In the genomic region with DNA sequence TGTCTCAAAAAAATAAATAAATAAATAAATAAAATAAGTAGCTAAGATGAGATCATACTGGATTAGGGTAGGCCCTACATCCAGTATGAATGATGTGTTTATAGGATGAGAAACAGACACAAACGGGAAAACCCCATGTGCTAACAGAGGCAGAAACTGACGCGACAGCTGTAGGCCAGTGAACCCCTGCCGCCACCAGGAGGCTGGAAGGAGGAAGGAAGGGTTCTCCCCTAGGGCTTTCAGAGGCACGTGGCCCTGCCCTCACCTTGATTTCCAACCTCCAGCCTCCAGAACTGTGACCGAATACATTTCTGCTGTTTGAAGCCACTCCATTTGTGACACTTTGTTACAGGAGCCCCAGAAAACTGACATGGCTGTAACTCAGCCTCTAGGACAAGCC, we compare ENCODE assay signal across 8 cellular contexts. TPM values are rescaled to one million over a fixed set of nuclear protein-coding genes. Genes with fewer than 3 reads are reported as not detected.
DNase-seq lines count a peak whose midpoint lies in the region; ATAC-seq and TF ChIP-seq lines count a peak whose summit lies in the region.

No MANE protein-coding gene starts in this region.

- ATAC-seq in WTC11 = peak; percentile 76
- no peak for ATAC-seq in HG03095 (IDR thresholded peaks at IDR 0.05; ENCODE audit: unreplicated experiment)
- no peak for ATAC-seq in body of pancreas

- WGBS in adrenal gland, 4 donors = 41 to 66% (median 56%) methylated on average over 6 of the region's 6 CpGs
- 27 to 39% methylated on average over 6 of the region's 6 CpGs for WGBS in body of pancreas, 2 donors

- H3K27me3 ChIP-seq in H7 (ENCODE audit: control insufficient read depth, insufficient read depth, low read length) = no peaks in the 10 kb centered on the region; the same call in 1 of the 2 replicates
- H3K27me3 ChIP-seq in adrenal gland = peaks cover under 1% of the 10 kb centered on the region
- H3K27me3 ChIP-seq in body of pancreas = no peaks in the 10 kb centered on the region

- TF ChIP-seq CTCF in WTC11 (IDR thresholded peaks at IDR 0.05) = no peak
- TF ChIP-seq CTCF in adrenal gland (IDR thresholded peaks at IDR 0.05) = no peak
- TF ChIP-seq CTCF in body of pancreas (IDR thresholded peaks at IDR 0.05) = no peak

- no peak overlapping the region for H3K4me3 Mint-ChIP-seq in WTC11

- no peaks in the 10 kb centered on the region for H3K27me3 Mint-ChIP-seq in WTC11 (ENCODE audit: low read depth)

- no peak overlapping the region for H3K27ac Mint-ChIP-seq in WTC11

- TF ChIP-seq POLR2A in adrenal gland (IDR thresholded peaks at IDR 0.05) (no peak), body of pancreas (IDR thresholded peaks at IDR 0.05) (no peak)

- no peak overlapping the region for H3K4me3 ChIP-seq in H7 (ENCODE audit: insufficient read depth, low read depth, low read length)
- no peak overlapping the region for H3K4me3 ChIP-seq in adrenal gland
- no peak overlapping the region for H3K4me3 ChIP-seq in body of pancreas

- no peaks in the 10 kb centered on the region for H3K9me3 ChIP-seq in adrenal gland (replicated peaks in 1 of 3)
- H3K9me3 ChIP-seq in body of pancreas = no peaks in the 10 kb centered on the region

- POLR2A ChIA-PET in WTC11 (lab: Charles Lee) = no interaction called here

- no peaks in the 10 kb centered on the region for H3K4me1 ChIP-seq in adrenal gland (replicated peaks in 1 of 2)
- H3K4me1 ChIP-seq in body of pancreas = no peaks in the 10 kb centered on the region

- DNase-seq in NCI-H82 (lab: John Stamatoyannopoulos, UW) = peak; percentile 51
- no peak for DNase-seq in NCI-H82 treated with DMSO at 0.1 percent for 48 hours (lab: John Stamatoyannopoulos, UW; ENCODE audit: unreplicated experiment)
- DNase-seq in H7 = peak; percentile 86
- DNase-seq in WTC11 (ENCODE audit: low spot score) = peak; percentile 65
- peak; percentile 28 for DNase-seq in myocyte (ENCODE audit: low read depth)
- no peak for DNase-seq in adrenal gland
- no peak for DNase-seq in body of pancreas

- H3K27ac ChIP-seq in adrenal gland = no peak overlapping the region
- H3K27ac ChIP-seq in body of pancreas = no peak overlapping the region

- H3K36me3 Mint-ChIP-seq in WTC11 = no peaks in the 10 kb centered on the region

- H3K9me3 Mint-ChIP-seq in WTC11 = no peaks in the 10 kb centered on the region

- no peaks in the 10 kb centered on the region for H3K36me3 ChIP-seq in H7 (replicated peaks; ENCODE audit: control insufficient read depth, insufficient read depth, low read length)
- H3K36me3 ChIP-seq in adrenal gland (replicated peaks in 1 of 2) = no peaks in the 10 kb centered on the region
- no peaks in the 10 kb centered on the region for H3K36me3 ChIP-seq in body of pancreas (replicated peaks in 1 of 2; ENCODE audit: insufficient read depth in 1 of 2, low read depth in 2 of 2)

- intact Hi-C loops in adrenal gland (cut with DNase I) = no loop called here
- intact Hi-C loops in body of pancreas (cut with DNase I) = no loop called here

- CTCF ChIA-PET in WTC11 (lab: Charles Lee) = interaction anchor here (0.6 to 1.9 kb wide), 10 partner anchors 10 to 143 kb away, joined by 3 to 8 read pairs (median 4); partner anchors contain the start of gene RNF207

- no peaks in the 10 kb centered on the region; the same call in 1 of the 2 replicates for H3K4me1 Mint-ChIP-seq in WTC11

TF ChIP-seq in WTC11, 78 proteins besides CTCF, POLR2A, EP300 and RAD21:
- no peak for TF ChIP-seq ZNF425 (CRISPR knock-in tag; conservative IDR thresholded peaks at IDR 0.05)
- no peak for TF ChIP-seq TEAD4 (CRISPR knock-in tag; IDR thresholded peaks at IDR 0.05)
- no peak for TF ChIP-seq MYBL2 (CRISPR knock-in tag; IDR thresholded peaks at IDR 0.05)
- no peak for TF ChIP-seq PRDM15 (CRISPR knock-in tag; IDR thresholded peaks at IDR 0.05)
- no peak for TF ChIP-seq EMX1 (CRISPR knock-in tag; IDR thresholded peaks at IDR 0.05)
- no peak for TF ChIP-seq RORB (CRISPR knock-in tag; IDR thresholded peaks at IDR 0.05)
- TF ChIP-seq USF1 (CRISPR knock-in tag; IDR thresholded peaks at IDR 0.05) = peak; percentile 58; the same call in 1 of the 2 replicates
TF ChIP-seq in WTC11: peak in this region for 1.

RNA-seq across cellular contexts. Expression of gene CHD5, which starts 38.5 kb away (rescaled TPM):
- total RNA-seq in H7 (2014; rRNA removed; shearing (Covaris generic)) = 0.78 and 0.83 TPM in 2 replicates
- 1.6 to 2.4 TPM (median 1.6 TPM) in 3 replicates for total RNA-seq in WTC11 (2021)
- 0.10 TPM in 1 of 2 replicates, not detected in the other for total RNA-seq in myocyte
- 0.03 TPM for polyA plus RNA-seq in myocyte (2012)
- total RNA-seq in adrenal gland = 1 to 10 TPM in 3 of 8 donors, under 1 TPM in 3, not detected in 2; 0.07 to 8.9 (median 1.4) TPM
- polyA plus RNA-seq in adrenal gland = 10 to 100 TPM in 1 of 3 donors, 1 to 10 TPM in 2; 1.8 to 56.5 (median 4.9) TPM
- total RNA-seq in body of pancreas = 1 to 10 TPM in 1 of 2 donors, under 1 TPM in 1; under 0.01 to 2.1 TPM

RNA-seq across cellular contexts. Expression of gene RPL22, which starts 57.8 kb away (rescaled TPM):
- total RNA-seq in H7 (2014; rRNA removed; shearing (Covaris generic)) = 237 and 308 TPM in 2 replicates
- 441 to 512 TPM (median 491 TPM) in 3 replicates for total RNA-seq in WTC11 (2021)
- 148 and 160 TPM in 2 replicates for total RNA-seq in myocyte
- 504 TPM for polyA plus RNA-seq in myocyte (2012)
- 100 to 1,000 TPM in 6 of 8 donors, 10 to 100 TPM in 2; 78.5 to 350 (median 225) TPM for total RNA-seq in adrenal gland
- 100 to 1,000 TPM; 737 to 898 (median 819) TPM for polyA plus RNA-seq in adrenal gland
- 100 to 1,000 TPM; 112 to 148 TPM for total RNA-seq in body of pancreas

Comparison
In these comparisons a context has a peak if more than half of its experiments do, and no peak if none do; other contexts are left out.
1. DNase-seq: peak in NCI-H82 (single experiment), H7 (single experiment), WTC11 (single experiment) and myocyte (single experiment); none in NCI-H82 treated with DMSO at 0.1 percent for 48 hours (single experiment), adrenal gland (0 of 7) and body of pancreas (0 of 4).